In the genomic region with DNA sequence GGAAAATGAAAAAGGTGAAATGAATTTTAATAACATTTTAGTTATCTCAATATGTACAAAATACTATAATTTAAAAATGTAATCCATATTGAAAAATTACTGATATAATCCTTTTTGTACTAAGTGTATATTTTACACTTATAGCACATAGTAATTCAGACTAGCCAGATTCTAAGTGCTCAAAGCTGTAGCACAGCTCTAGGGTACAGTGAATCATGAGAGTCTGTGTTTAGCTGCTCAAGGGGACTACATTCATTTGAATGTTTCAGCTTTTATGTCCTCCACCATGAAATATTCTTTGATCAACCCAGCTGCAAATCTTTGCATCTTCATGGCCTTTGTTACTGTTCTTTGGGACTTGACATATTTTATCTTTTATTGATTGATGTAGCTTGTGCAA, we compare ENCODE assay signal across 29 cellular contexts. TPM values are rescaled to one million over a fixed set of nuclear protein-coding genes. Genes with fewer than 3 reads are reported as not detected.
DNase-seq lines count a peak whose midpoint lies in the region; ATAC-seq and TF ChIP-seq lines count a peak whose summit lies in the region.
"Had no signal": no experiment of that assay in that cellular context is flagged by ENCODE, and none has a peak within 500 bp of the region (broad histone marks: within the 10 kb centered on the region; RNA-seq: fewer than 3 reads in every experiment).

No MANE protein-coding gene starts in this region.

- H3K4me1 ChIP-seq in upper lobe of right lung: no peaks in the 10 kb centered on the region
- H3K4me1 ChIP-seq: sigmoid colon had no signal

- peaks cover 67% of the 10 kb centered on the region for H3K4me1 Mint-ChIP-seq in activated CD4-positive, alpha-beta T cell treated with anti-CD3 and anti-CD28 coated beads, Interleukin-2, amount 10 ng/mL, durations not matched to agents 24 days and 14 days
- H3K4me1 Mint-ChIP-seq in IgD-negative memory B cell: peaks cover 59 to 66% (median 64%) of the 10 kb centered on the region in 3 donors
- H3K4me1 Mint-ChIP-seq in activated naive CD8-positive, alpha-beta T cell treated with anti-CD3 and anti-CD28 coated beads, Interleukin-2, amount 50 U/mL, for 24 hours: peaks cover 88% of the 10 kb centered on the region
- peaks cover 90% of the 10 kb centered on the region for H3K4me1 Mint-ChIP-seq in stimulated activated effector memory CD8-positive, alpha-beta T cell treated with anti-CD3 and anti-CD28 coated beads, Interleukin-12 subunit alpha, Interleukin-12 subunit beta, amount 100 ng/mL, for 72 hours
- H3K4me1 Mint-ChIP-seq: mesothelial cell of epicardium had no signal

- ATAC-seq in activated naive CD8-positive, alpha-beta T cell treated with anti-CD3 and anti-CD28 coated beads, Interleukin-2, amount 50 U/mL, for 24 hours: peak; percentile 78
- no peak for ATAC-seq in stimulated activated effector memory CD8-positive, alpha-beta T cell treated with anti-CD3 and anti-CD28 coated beads, Interleukin-12 subunit alpha, Interleukin-12 subunit beta, amount 100 ng/mL, for 72 hours
- ATAC-seq in upper lobe of right lung (no peak), HG02981 (IDR thresholded peaks at IDR 0.05; ENCODE audit: unreplicated experiment) (no peak)
- ATAC-seq: esophagus mucosa had no signal

- H3K27me3 ChIP-seq in upper lobe of right lung: no peaks in the 10 kb centered on the region
- H3K27me3 ChIP-seq: Peyer's patch, sigmoid colon had no signal

- DNase-seq in activated CD4-positive, alpha-beta T cell treated with anti-CD3 and anti-CD28 coated beads, Interleukin-2, amount 10 ng/mL, durations not matched to agents 24 days and 14 days: no peak
- DNase-seq in activated CD4-positive, alpha-beta T cell treated with anti-CD3 and anti-CD28 coated beads for 48 hours: no peak
- DNase-seq in activated naive CD8-positive, alpha-beta T cell treated with anti-CD3 and anti-CD28 coated beads, Interleukin-2, amount 50 U/mL, for 24 hours: no peak
- DNase-seq in stimulated activated effector memory CD8-positive, alpha-beta T cell treated with anti-CD3 and anti-CD28 coated beads, Interleukin-12 subunit alpha, Interleukin-12 subunit beta, amount 100 ng/mL, for 72 hours (ENCODE audit: low spot score in 2 of 2): no peak
- DNase-seq in AG08395 (ENCODE audit: low spot score) (no peak), upper lobe of right lung (no peak)
- DNase-seq: activated CD4-positive, alpha-beta T cell treated with anti-CD3 and anti-CD28 coated beads, Interleukin-2, amount 50 U/mL, for 4 hours; CD4-positive, alpha-beta memory T cell; kidney; naive B cell; NCI-H1048; NCI-H446 treated with DMSO at 0.1 percent for 48 hours; NCI-H774; occipital lobe; Peyer's patch; SHP77; sigmoid colon; stimulated activated CD4-positive, alpha-beta T cell treated with anti-CD3 and anti-CD28 coated beads, Interleukin-4, amount 100 ng/mL, for 24 hours; T-helper 9 cell had no signal

- H3K4me3 ChIP-seq in upper lobe of right lung: no peak overlapping the region
- H3K4me3 ChIP-seq: Peyer's patch, sigmoid colon had no signal

- H3K27me3 Mint-ChIP-seq in activated CD4-positive, alpha-beta T cell treated with anti-CD3 and anti-CD28 coated beads, Interleukin-2, amount 10 ng/mL, durations not matched to agents 24 days and 14 days: no peaks in the 10 kb centered on the region
- no peaks in the 10 kb centered on the region for H3K27me3 Mint-ChIP-seq in IgD-negative memory B cell
- no peaks in the 10 kb centered on the region for H3K27me3 Mint-ChIP-seq in activated naive CD8-positive, alpha-beta T cell treated with anti-CD3 and anti-CD28 coated beads, Interleukin-2, amount 50 U/mL, for 24 hours
- H3K27me3 Mint-ChIP-seq: CD4-positive, alpha-beta memory T cell; dendritic cell treated with granulocyte-macrophage colony-stimulating factor and Interleukin-4, amounts not matched to agents 40 ng/mL and 50 ng/mL, for 4 days; naive B cell had no signal

- intact Hi-C loops in activated CD4-positive, alpha-beta T cell treated with anti-CD3 and anti-CD28 coated beads, Interleukin-2, amount 10 ng/mL, durations not matched to agents 24 days and 14 days (cut with micrococcal nuclease): loop anchor here (1.0 kb wide), 1 partner anchor 13 kb away; no protein-coding TSS in a partner anchor
- intact Hi-C loops in upper lobe of right lung (cut with DNase I): no loop called here

- H3K9me3 Mint-ChIP-seq in activated CD4-positive, alpha-beta T cell treated with anti-CD3 and anti-CD28 coated beads, Interleukin-2, amount 10 ng/mL, durations not matched to agents 24 days and 14 days: no peaks in the 10 kb centered on the region
- no peaks in the 10 kb centered on the region for H3K9me3 Mint-ChIP-seq in IgD-negative memory B cell
- H3K9me3 Mint-ChIP-seq in activated naive CD8-positive, alpha-beta T cell treated with anti-CD3 and anti-CD28 coated beads, Interleukin-2, amount 50 U/mL, for 24 hours: peaks cover 4% of the 10 kb centered on the region
- H3K9me3 Mint-ChIP-seq in stimulated activated effector memory CD8-positive, alpha-beta T cell treated with anti-CD3 and anti-CD28 coated beads, Interleukin-12 subunit alpha, Interleukin-12 subunit beta, amount 100 ng/mL, for 72 hours: no peaks in the 10 kb centered on the region
- H3K9me3 Mint-ChIP-seq: CD4-positive, alpha-beta memory T cell; dendritic cell treated with granulocyte-macrophage colony-stimulating factor and Interleukin-4, amounts not matched to agents 40 ng/mL and 50 ng/mL, for 4 days; type B pancreatic cell had no signal

- peaks cover 60% of the 10 kb centered on the region for H3K36me3 Mint-ChIP-seq in activated CD4-positive, alpha-beta T cell treated with anti-CD3 and anti-CD28 coated beads, Interleukin-2, amount 10 ng/mL, durations not matched to agents 24 days and 14 days (ENCODE audit: low read depth)
- H3K36me3 Mint-ChIP-seq in IgD-negative memory B cell: peaks cover 15% of the 10 kb centered on the region
- peaks cover 51% of the 10 kb centered on the region for H3K36me3 Mint-ChIP-seq in activated naive CD8-positive, alpha-beta T cell treated with anti-CD3 and anti-CD28 coated beads, Interleukin-2, amount 50 U/mL, for 24 hours (ENCODE audit: low read depth)
- H3K36me3 Mint-ChIP-seq in stimulated activated effector memory CD8-positive, alpha-beta T cell treated with anti-CD3 and anti-CD28 coated beads, Interleukin-12 subunit alpha, Interleukin-12 subunit beta, amount 100 ng/mL, for 72 hours: peaks cover 97% of the 10 kb centered on the region
- H3K36me3 Mint-ChIP-seq: type B pancreatic cell had no signal

- TF ChIP-seq CTCF in upper lobe of right lung (IDR thresholded peaks at IDR 0.05): no peak

- H3K27ac Mint-ChIP-seq in activated CD4-positive, alpha-beta T cell treated with anti-CD3 and anti-CD28 coated beads, Interleukin-2, amount 10 ng/mL, durations not matched to agents 24 days and 14 days: peak overlapping the region; percentile 46
- H3K27ac Mint-ChIP-seq in IgD-negative memory B cell: peak overlapping the region in 2 of 3 donors; percentile 93
- H3K27ac Mint-ChIP-seq in activated naive CD8-positive, alpha-beta T cell treated with anti-CD3 and anti-CD28 coated beads, Interleukin-2, amount 50 U/mL, for 24 hours: peak overlapping the region; percentile 81
- H3K27ac Mint-ChIP-seq in stimulated activated effector memory CD8-positive, alpha-beta T cell treated with anti-CD3 and anti-CD28 coated beads, Interleukin-12 subunit alpha, Interleukin-12 subunit beta, amount 100 ng/mL, for 72 hours: peak overlapping the region; percentile 75
- H3K27ac Mint-ChIP-seq: mesothelial cell of epicardium, type B pancreatic cell had no signal

- no peak overlapping the region for H3K27ac ChIP-seq in upper lobe of right lung
- H3K27ac ChIP-seq: Peyer's patch, sigmoid colon, VCaP had no signal

- no peaks in the 10 kb centered on the region for H3K9me3 ChIP-seq in upper lobe of right lung
- H3K9me3 ChIP-seq: Peyer's patch, sigmoid colon had no signal

- peak overlapping the region; percentile 19 for H3K4me3 Mint-ChIP-seq in activated CD4-positive, alpha-beta T cell treated with anti-CD3 and anti-CD28 coated beads, Interleukin-2, amount 10 ng/mL, durations not matched to agents 24 days and 14 days
- peak overlapping the region in 1 of 4 donors; percentile 80 for H3K4me3 Mint-ChIP-seq in IgD-negative memory B cell
- no peak overlapping the region for H3K4me3 Mint-ChIP-seq in activated naive CD8-positive, alpha-beta T cell treated with anti-CD3 and anti-CD28 coated beads, Interleukin-2, amount 50 U/mL, for 24 hours
- H3K4me3 Mint-ChIP-seq in stimulated activated effector memory CD8-positive, alpha-beta T cell treated with anti-CD3 and anti-CD28 coated beads, Interleukin-12 subunit alpha, Interleukin-12 subunit beta, amount 100 ng/mL, for 72 hours: peak overlapping the region; percentile 55
- H3K4me3 Mint-ChIP-seq: dendritic cell treated with granulocyte-macrophage colony-stimulating factor and Interleukin-4, amounts not matched to agents 40 ng/mL and 50 ng/mL, for 4 days; mesothelial cell of epicardium; type B pancreatic cell had no signal

- H3K36me3 ChIP-seq in upper lobe of right lung: peaks cover 10% of the 10 kb centered on the region
- H3K36me3 ChIP-seq: Peyer's patch, sigmoid colon had no signal

RNA-seq across cellular contexts. Expression of a gene that starts 15.7 kb away (rescaled TPM):
- 185 and 190 TPM in 2 replicates for total RNA-seq in activated CD4-positive, alpha-beta T cell treated with anti-CD3 and anti-CD28 coated beads, Interleukin-2, amount 10 ng/mL, durations not matched to agents 24 days and 14 days
- polyA plus RNA-seq in IgD-negative memory B cell: 1,279 TPM
- 171 TPM for total RNA-seq in upper lobe of right lung
- total RNA-seq: A172, fibroblast of villous mesenchyme, mesothelial cell of epicardium, pulmonary artery endothelial cell had no signal
